In the genomic region with DNA sequence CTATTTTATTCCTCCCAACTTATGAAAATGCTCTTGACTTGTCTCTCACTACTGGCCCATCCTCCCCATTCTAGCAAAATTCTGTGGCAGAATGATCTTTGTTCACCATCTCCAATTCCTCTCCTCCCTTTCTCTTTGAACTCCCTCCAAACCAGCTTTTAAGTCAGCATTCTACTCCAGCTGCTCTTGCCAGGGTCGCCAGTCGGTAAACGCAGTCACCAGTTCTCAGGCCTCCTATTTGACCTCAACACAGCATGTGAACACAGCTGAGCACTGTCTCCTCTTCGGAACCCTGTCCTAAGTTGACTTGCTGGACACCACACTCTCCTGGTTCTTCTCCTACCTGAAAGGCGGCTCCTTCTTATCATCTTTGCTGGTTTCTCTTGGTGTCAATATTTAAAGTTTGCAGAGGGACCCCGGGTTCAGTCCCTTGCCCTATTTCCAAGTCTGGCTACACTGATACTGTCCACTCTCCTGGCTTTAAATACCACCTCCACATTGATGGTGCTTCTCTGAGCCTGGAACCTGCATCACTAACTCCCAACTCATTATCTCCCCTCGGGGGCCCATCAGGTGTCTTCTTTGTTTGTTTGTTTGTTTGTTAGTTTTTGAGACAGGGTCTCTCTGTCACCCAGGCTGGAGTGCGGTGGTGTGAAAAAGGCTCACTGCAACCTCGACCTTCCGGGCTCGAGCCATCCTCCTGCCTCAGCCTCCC, we compare ENCODE assay signal across 10 cellular contexts. TPM values are rescaled to one million over a fixed set of nuclear protein-coding genes. Genes with fewer than 3 reads are reported as not detected.
"Had no signal": no experiment of that assay in that cellular context is flagged by ENCODE, and none has a peak within 500 bp of the region (broad histone marks: within the 10 kb centered on the region; RNA-seq: fewer than 3 reads in every experiment).

No MANE protein-coding gene starts in this region.

- ATAC-seq: K562 had no signal

- DNase-seq: GM23248, GOT3, H9, HCEC 1CT, IMR-90, KG1 had no signal

- H2AFZ ChIP-seq: GM23248 had no signal

- H3K27ac ChIP-seq: GM23248, HL-60 had no signal

- H3K4me3 ChIP-seq: GM23248, K562 had no signal

- FAIRE-seq: H54, K562 had no signal

- H3K9ac ChIP-seq: GM23248 had no signal

RNA-seq across cellular contexts. Expression of gene GDAP1L1, which starts 27.4 kb away (rescaled TPM):
- total RNA-seq: GM23248, HT1080, IMR-90 had no signal
- polyA plus RNA-seq: GM23248, IMR-90 had no signal
